ENCODE assay signal across 1 cellular context in genomic region chr7:27101906-27102577, GRCh38.
TF ChIP-seq lines count a peak whose summit lies in the region.

No MANE protein-coding gene starts in this region.

TF ChIP-seq in IMR-90, 13 proteins besides CTCF, POLR2A, EP300 and RAD21:
- TF ChIP-seq, protein P1, sequence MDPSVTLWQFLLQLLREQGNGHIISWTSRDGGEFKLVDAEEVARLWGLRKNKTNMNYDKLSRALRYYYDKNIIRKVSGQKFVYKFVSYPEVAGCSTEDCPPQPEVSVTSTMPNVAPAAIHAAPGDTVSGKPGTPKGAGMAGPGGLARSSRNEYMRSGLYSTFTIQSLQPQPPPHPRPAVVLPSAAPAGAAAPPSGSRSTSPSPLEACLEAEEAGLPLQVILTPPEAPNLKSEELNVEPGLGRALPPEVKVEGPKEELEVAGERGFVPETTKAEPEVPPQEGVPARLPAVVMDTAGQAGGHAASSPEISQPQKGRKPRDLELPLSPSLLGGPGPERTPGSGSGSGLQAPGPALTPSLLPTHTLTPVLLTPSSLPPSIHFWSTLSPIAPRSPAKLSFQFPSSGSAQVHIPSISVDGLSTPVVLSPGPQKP (IDR thresholded peaks at IDR 0.05; ENCODE audit: borderline replicate concordance, low read depth, low read length): no peak
- TF ChIP-seq CHD1 (IDR thresholded peaks at IDR 0.05; ENCODE audit: low read depth, low read length) (no peak), RFX5 (IDR thresholded peaks at IDR 0.05; ENCODE audit: low read depth, low read length) (no peak), CEBPB (IDR thresholded peaks at IDR 0.05; ENCODE audit: low read depth, low read length) (no peak), MAFK (IDR thresholded peaks at IDR 0.05; ENCODE audit: low read depth, low read length) (no peak), RCOR1 (IDR thresholded peaks at IDR 0.05; ENCODE audit: insufficient replicate concordance, low read length) (no peak), BHLHE40 (IDR thresholded peaks at IDR 0.05; ENCODE audit: low read depth, low read length) (no peak), USF2 (IDR thresholded peaks at IDR 0.05; ENCODE audit: low read depth, low read length) (no peak), SMC3 (IDR thresholded peaks at IDR 0.05; ENCODE audit: low read depth, low read length) (no peak), NFE2L2 (IDR thresholded peaks at IDR 0.05; ENCODE audit: low read depth, low read length) (no peak), MAZ (IDR thresholded peaks at IDR 0.05; ENCODE audit: borderline replicate concordance, low read depth, low read length) (no peak), MXI1 (IDR thresholded peaks at IDR 0.05; ENCODE audit: borderline replicate concordance, low read depth, low read length) (no peak), FOS (IDR thresholded peaks at IDR 0.05; ENCODE audit: low read depth, low read length) (no peak)
